ENCODE assay signal across 11 cellular contexts in the genomic region with DNA sequence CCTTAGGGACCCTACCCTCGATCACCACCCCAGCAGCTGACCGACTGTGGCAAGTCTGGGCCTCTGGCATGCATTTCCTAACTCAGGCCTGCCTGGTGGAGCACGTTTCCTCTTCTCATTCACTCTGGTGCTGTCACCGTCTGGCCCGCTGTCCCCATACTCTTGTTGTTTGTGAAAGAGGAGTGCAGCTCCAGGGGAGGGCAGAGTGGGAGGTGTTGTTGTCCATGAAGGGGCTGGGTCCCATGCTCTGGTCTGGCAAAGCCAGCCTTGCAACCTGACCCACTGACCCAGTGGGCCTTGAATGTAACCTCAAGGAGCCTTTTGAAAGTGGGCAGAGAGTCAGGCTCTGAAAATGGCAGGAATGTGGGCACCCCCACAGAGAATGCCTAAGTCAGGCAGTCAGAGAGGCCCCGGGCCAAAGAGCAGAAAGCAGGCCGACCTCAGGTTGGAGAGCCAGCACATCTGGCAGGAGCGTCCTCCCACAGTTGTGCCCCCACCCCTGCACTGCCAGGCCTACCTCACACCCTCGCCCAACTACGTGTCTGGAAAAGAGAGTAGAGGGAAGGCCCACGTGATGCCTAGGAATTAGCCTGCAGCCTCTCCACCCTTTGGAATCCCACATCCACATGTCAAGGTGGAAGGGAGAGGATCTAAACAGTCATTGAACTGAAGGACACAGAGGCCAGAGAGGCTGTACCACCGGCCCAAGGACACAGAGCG. TPM values are rescaled to one million over a fixed set of nuclear protein-coding genes. Genes with fewer than 3 reads are reported as not detected.
DNase-seq lines count a peak whose midpoint lies in the region; ATAC-seq, FAIRE-seq and TF ChIP-seq lines count a peak whose summit lies in the region.
"Had no signal": no experiment of that assay in that cellular context is flagged by ENCODE, and none has a peak within 500 bp of the region (broad histone marks: within the 10 kb centered on the region; RNA-seq: fewer than 3 reads in every experiment).

No MANE protein-coding gene starts in this region.

- H3K9ac ChIP-seq in keratinocyte (ENCODE audit: control insufficient read depth, extremely low read depth, insufficient read depth, low read length) = peak overlapping the region; percentile 63

- CTCF ChIA-PET in A549 (lab: Yijun Ruan, JAX) = interaction anchor here (1.0 to 36.0 kb wide), 4 partner anchors 15 to 63 kb away, joined by 3 to 681 read pairs (median 12); partner anchors contain the start of gene CYP11A1
- CTCF ChIA-PET in activated CD4-positive, alpha-beta memory T cell treated with anti-CD3 and anti-CD28 coated beads for 36 hours (lab: Charles Lee) = interaction anchor here (1.1 kb wide), 1 partner anchor 20 kb away, joined by 4 read pairs; no protein-coding TSS in a partner anchor

- H3K27ac ChIP-seq in A549 (peak overlapping the region; percentile 19 to 71; a peak in 3 of 6 replicates), keratinocyte (ENCODE audit: control insufficient read depth, insufficient read depth, low read length) (peak overlapping the region; percentile 89)

- H3K79me2 ChIP-seq in keratinocyte (ENCODE audit: control insufficient read depth, insufficient read depth, low read length) = peaks cover 99% of the 10 kb centered on the region

- TF ChIP-seq EP300 in A549 (IDR thresholded peaks at IDR 0.05) = no peak

- H3K4me3 ChIP-seq in A549 = no peak overlapping the region
- no peak overlapping the region for H3K4me3 ChIP-seq in keratinocyte (ENCODE audit: control insufficient read depth in 2 of 3, extremely low read depth in 1 of 3, insufficient read depth in 2 of 3, low read depth in 1 of 3, low read length in 3 of 3)

- POLR2A ChIA-PET in A549 (lab: Yijun Ruan, JAX) = no interaction called here
- POLR2A ChIA-PET in activated CD4-positive, alpha-beta memory T cell treated with anti-CD3 and anti-CD28 coated beads for 36 hours (lab: Charles Lee) = no interaction called here

- no peaks in the 10 kb centered on the region for H3K27me3 Mint-ChIP-seq in activated naive CD8-positive, alpha-beta T cell treated with anti-CD3 and anti-CD28 coated beads, Interleukin-2, amount 50 U/mL, for 24 hours
- H3K27me3 Mint-ChIP-seq in activated CD4-positive, alpha-beta memory T cell treated with anti-CD3 and anti-CD28 coated beads for 36 hours = no peaks in the 10 kb centered on the region

- H3K4me1 ChIP-seq in A549 = peaks cover 25% of the 10 kb centered on the region
- H3K4me1 ChIP-seq in keratinocyte (ENCODE audit: control insufficient read depth, extremely low read depth, insufficient read depth, low read length) = peaks cover 63% of the 10 kb centered on the region

- dilution Hi-C loops in keratinocyte (cut with MboI; ENCODE audit: extremely low pct_ligation_motif_present, low sequenced_read_pairs) = no loop called here

- H3K4me2 ChIP-seq in A549 (peak overlapping the region; percentile 9; the same call in 2 of the 3 replicates), keratinocyte (ENCODE audit: control insufficient read depth, extremely low read depth, insufficient read depth, low read depth, low read length) (peak overlapping the region; percentile 68)

- intact Hi-C loops in posterior vena cava (cut with DNase I) = no loop called here
- intact Hi-C loops in activated CD4-positive, alpha-beta memory T cell treated with anti-CD3 and anti-CD28 coated beads for 36 hours (cut with micrococcal nuclease) = no loop called here

- H3K9me3 Mint-ChIP-seq in activated naive CD8-positive, alpha-beta T cell treated with anti-CD3 and anti-CD28 coated beads, Interleukin-2, amount 50 U/mL, for 24 hours = no peaks in the 10 kb centered on the region
- H3K9me3 Mint-ChIP-seq in activated CD4-positive, alpha-beta memory T cell treated with anti-CD3 and anti-CD28 coated beads for 36 hours = no peaks in the 10 kb centered on the region

- H4K20me1 ChIP-seq in keratinocyte (ENCODE audit: control insufficient read depth, extremely low read depth, insufficient read depth, low read length) = peaks cover 7% of the 10 kb centered on the region

- H3K27ac Mint-ChIP-seq in activated naive CD8-positive, alpha-beta T cell treated with anti-CD3 and anti-CD28 coated beads, Interleukin-2, amount 50 U/mL, for 24 hours = peak overlapping the region; percentile 82
- H3K27ac Mint-ChIP-seq in activated CD4-positive, alpha-beta memory T cell treated with anti-CD3 and anti-CD28 coated beads for 36 hours = no peak overlapping the region

- H3K27me3 ChIP-seq in keratinocyte (ENCODE audit: control insufficient read depth, extremely low read depth, insufficient read depth, low read length) = no peaks in the 10 kb centered on the region

- peaks cover 6% of the 10 kb centered on the region for H3K9me1 ChIP-seq in keratinocyte (ENCODE audit: control insufficient read depth, extremely low read depth, insufficient read depth, low read length)

- no peaks in the 10 kb centered on the region for H3K9me3 ChIP-seq in A549
- no peaks in the 10 kb centered on the region for H3K9me3 ChIP-seq in keratinocyte (ENCODE audit: control insufficient read depth, low read depth, low read length)

- no peak for TF ChIP-seq RAD21 in A549 (conservative IDR thresholded peaks at IDR 0.05 in 1 of 2, IDR thresholded peaks at IDR 0.05 in 1 of 2)

- DNase-seq in A549 (ENCODE audit: low read depth in 1 of 2, low spot score in 1 of 2) = peak in 1 of 2 experiments; percentile 27
- peak; percentile 89 for DNase-seq in HCEC 1CT
- DNase-seq in activated naive CD8-positive, alpha-beta T cell treated with anti-CD3 and anti-CD28 coated beads, Interleukin-2, amount 50 U/mL, for 24 hours = no peak
- peak; percentile 88 for DNase-seq in keratinocyte (ENCODE audit: low read depth, low spot score)
- no peak for DNase-seq in inferior parietal cortex (ENCODE audit: extremely low spot score)
- no peak for DNase-seq in posterior vena cava (ENCODE audit: low spot score)
- DNase-seq in activated CD4-positive, alpha-beta memory T cell treated with anti-CD3 and anti-CD28 coated beads for 36 hours = no peak
- no peak for DNase-seq in NCI-H1417 treated with DMSO at 0.1 percent for 48 hours (lab: John Stamatoyannopoulos, UW)
- DNase-seq: NCI-H187 treated with DMSO at 0.1 percent for 48 hours; stimulated activated CD4-positive, alpha-beta T cell treated with anti-CD3 and anti-CD28 coated beads, Interleukin-1b, Interleukin-23, amount 100 ng/mL, for 48 hours had no signal

- FAIRE-seq in A549 (lab: Jason Lieb, UNC) (no peak), keratinocyte (lab: Jason Lieb, UNC) (peak; percentile 34)
- FAIRE-seq: G401.6 had no signal

- H2AFZ ChIP-seq in keratinocyte (ENCODE audit: control insufficient read depth, low read length) = no peak overlapping the region

- 37% methylated on average over 9 of the region's 13 CpGs for WGBS in A549 (ENCODE audit: missing lambda C conversion rate)

- TF ChIP-seq CTCF in A549 (IDR thresholded peaks at IDR 0.05) (no peak), keratinocyte (optimal IDR thresholded peaks at IDR 0.05 in 1 of 3, IDR thresholded peaks at IDR 0.05 in 1 of 3, conservative IDR thresholded peaks at IDR 0.05 in 1 of 3; ENCODE audit: extremely low read depth in 1 of 3, insufficient read depth in 2 of 3, low read length in 3 of 3) (no peak)

- H3K36me3 ChIP-seq in keratinocyte (ENCODE audit: control insufficient read depth in 2 of 2, extremely low read depth in 1 of 2, insufficient read depth in 2 of 2, low read length in 2 of 2) = peaks cover 8 to 30% of the 10 kb centered on the region in 2 experiments

- H3K36me3 Mint-ChIP-seq in activated naive CD8-positive, alpha-beta T cell treated with anti-CD3 and anti-CD28 coated beads, Interleukin-2, amount 50 U/mL, for 24 hours (ENCODE audit: low read depth) = peaks cover 56% of the 10 kb centered on the region
- H3K36me3 Mint-ChIP-seq in activated CD4-positive, alpha-beta memory T cell treated with anti-CD3 and anti-CD28 coated beads for 36 hours = peaks cover 25% of the 10 kb centered on the region

- peaks cover 93% of the 10 kb centered on the region for H3K4me1 Mint-ChIP-seq in activated naive CD8-positive, alpha-beta T cell treated with anti-CD3 and anti-CD28 coated beads, Interleukin-2, amount 50 U/mL, for 24 hours
- peaks cover 49% of the 10 kb centered on the region for H3K4me1 Mint-ChIP-seq in activated CD4-positive, alpha-beta memory T cell treated with anti-CD3 and anti-CD28 coated beads for 36 hours (ENCODE audit: low read depth)

- no peak for TF ChIP-seq POLR2A in A549 (IDR thresholded peaks at IDR 0.05; ENCODE audit: low read length)

- ATAC-seq in A549 = peak in 1 of 2 experiments; percentile 70; a peak in 4 of 6 replicates
- no peak for ATAC-seq in activated naive CD8-positive, alpha-beta T cell treated with anti-CD3 and anti-CD28 coated beads, Interleukin-2, amount 50 U/mL, for 24 hours

- H3K4me3 Mint-ChIP-seq in activated naive CD8-positive, alpha-beta T cell treated with anti-CD3 and anti-CD28 coated beads, Interleukin-2, amount 50 U/mL, for 24 hours = peak overlapping the region; percentile 51
- no peak overlapping the region for H3K4me3 Mint-ChIP-seq in activated CD4-positive, alpha-beta memory T cell treated with anti-CD3 and anti-CD28 coated beads for 36 hours

RNA-seq across cellular contexts. Expression of gene SEMA7A, which starts 10.9 kb away (rescaled TPM):
- polyA plus RNA-seq in A549 (2011; rRNA removed) (0.44 and 0.63 TPM in 2 replicates), A549 (2017; fragmentation: RNase III; extraction: RNeasy Plus Mini Kit Qiagen cat#74134 plus additional on column Dnase treatment) (1.2 to 1.7 TPM (median 1.7 TPM) in 3 replicates), keratinocyte (8.0 to 15.5 TPM (median 8.1 TPM) in 3 replicates)
- 0.48 and 1.1 TPM in 2 replicates for polyA plus RNA-seq in A549 (2012; cell fraction: cytosol; rRNA removed)
- polyA plus RNA-seq in A549 (2012; cell fraction: nucleus; rRNA removed) = 3.1 and 4.8 TPM in 2 replicates
- polyA minus RNA-seq in A549 (2011; rRNA and poly(A)+ RNA removed) = 0.66 and 1.4 TPM in 2 replicates
- polyA plus RNA-seq in keratinocyte (2011; ENCODE audit: low read depth) = 6.4 TPM
- 3.7 and 3.8 TPM in 2 replicates for polyA plus RNA-seq in keratinocyte (2011; cell fraction: cytosol; rRNA removed)
- polyA plus RNA-seq in keratinocyte (2011; cell fraction: nucleus; rRNA removed) = 21.0 and 21.5 TPM in 2 replicates
- polyA plus RNA-seq in keratinocyte (2012; ENCODE audit: low replicate concordance) = 12.2 and 17.7 TPM in 2 replicates
- polyA minus RNA-seq in keratinocyte = 15.0 to 36.5 TPM (median 16.5 TPM) in 3 replicates
- 11.1 TPM for polyA minus RNA-seq in keratinocyte (2011; cell fraction: cytosol; rRNA and poly(A)+ RNA removed)
- polyA minus RNA-seq in keratinocyte (2011; cell fraction: nucleus; rRNA and poly(A)+ RNA removed) = 22.6 and 23.0 TPM in 2 replicates
- 1 to 10 TPM; 1.2 to 2.0 TPM for total RNA-seq in posterior vena cava
- 10 to 100 TPM; 65.9 to 68.4 TPM for total RNA-seq in activated CD4-positive, alpha-beta memory T cell treated with anti-CD3 and anti-CD28 coated beads for 36 hours

RNA-seq across cellular contexts. Expression of gene UBL7, which starts 38.1 kb away (rescaled TPM):
- polyA plus RNA-seq in A549 (2011; rRNA removed) = 48.5 and 62.4 TPM in 2 replicates
- polyA plus RNA-seq in A549 (2012; cell fraction: cytosol; rRNA removed) = 38.9 and 55.9 TPM in 2 replicates
- polyA plus RNA-seq in A549 (2012; cell fraction: nucleus; rRNA removed) = 38.6 and 44.8 TPM in 2 replicates
- 31.0 to 35.3 TPM (median 32.6 TPM) in 3 replicates for polyA plus RNA-seq in A549 (2017; fragmentation: RNase III; extraction: RNeasy Plus Mini Kit Qiagen cat#74134 plus additional on column Dnase treatment)
- polyA minus RNA-seq in A549 (2011; rRNA and poly(A)+ RNA removed) = 41.1 and 56.9 TPM in 2 replicates
- polyA plus RNA-seq in keratinocyte = 43.4 to 48.9 TPM (median 45.8 TPM) in 3 replicates
- polyA plus RNA-seq in keratinocyte (2011; ENCODE audit: low read depth) = 10.6 TPM
- polyA plus RNA-seq in keratinocyte (2011; cell fraction: cytosol; rRNA removed) = 45.8 and 55.5 TPM in 2 replicates
- polyA plus RNA-seq in keratinocyte (2011; cell fraction: nucleus; rRNA removed) = 21.1 and 25.7 TPM in 2 replicates
- polyA plus RNA-seq in keratinocyte (2012; ENCODE audit: low replicate concordance) = 31.4 and 44.2 TPM in 2 replicates
- 58.8 to 84.2 TPM (median 65.8 TPM) in 3 replicates for polyA minus RNA-seq in keratinocyte
- 56.4 TPM for polyA minus RNA-seq in keratinocyte (2011; cell fraction: cytosol; rRNA and poly(A)+ RNA removed)
- 12.6 and 21.0 TPM in 2 replicates for polyA minus RNA-seq in keratinocyte (2011; cell fraction: nucleus; rRNA and poly(A)+ RNA removed)
- total RNA-seq in posterior vena cava = 10 to 100 TPM; 24.8 to 25.9 TPM
- total RNA-seq in activated CD4-positive, alpha-beta memory T cell treated with anti-CD3 and anti-CD28 coated beads for 36 hours = 10 to 100 TPM; 52.3 to 58.2 TPM

RNA-seq across cellular contexts. Expression of gene CYP11A1, which starts 55.4 kb away (rescaled TPM):
- not detected in 2 replicates for polyA plus RNA-seq in A549 (2011; rRNA removed)
- not detected in 2 replicates for polyA plus RNA-seq in A549 (2012; cell fraction: cytosol; rRNA removed)
- not detected in 2 replicates for polyA plus RNA-seq in A549 (2012; cell fraction: nucleus; rRNA removed)
- polyA plus RNA-seq in A549 (2017; fragmentation: RNase III; extraction: RNeasy Plus Mini Kit Qiagen cat#74134 plus additional on column Dnase treatment) = 0.06 TPM in 1 of 3 replicates, not detected in the others
- not detected in 2 replicates for polyA minus RNA-seq in A549 (2011; rRNA and poly(A)+ RNA removed)
- 0.27 TPM in 1 of 3 replicates, not detected in the others for polyA plus RNA-seq in keratinocyte
- polyA plus RNA-seq in keratinocyte (2011; ENCODE audit: low read depth) = not detected
- polyA plus RNA-seq in keratinocyte (2011; cell fraction: cytosol; rRNA removed) = 0.13 and 0.25 TPM in 2 replicates
- polyA plus RNA-seq in keratinocyte (2011; cell fraction: nucleus; rRNA removed) = 0.22 and 0.24 TPM in 2 replicates
- not detected in 2 replicates for polyA plus RNA-seq in keratinocyte (2012; ENCODE audit: low replicate concordance)
- polyA minus RNA-seq in keratinocyte = 0.13 TPM in 1 of 3 replicates, not detected in the others
- polyA minus RNA-seq in keratinocyte (2011; cell fraction: cytosol; rRNA and poly(A)+ RNA removed) = 2.1 TPM
- polyA minus RNA-seq in keratinocyte (2011; cell fraction: nucleus; rRNA and poly(A)+ RNA removed) = 1.2 TPM in 1 of 2 replicates, not detected in the other
- 1 to 10 TPM in 1 of 2 donors, under 1 TPM in 1; 0.71 to 1.2 TPM for total RNA-seq in posterior vena cava
- total RNA-seq in activated CD4-positive, alpha-beta memory T cell treated with anti-CD3 and anti-CD28 coated beads for 36 hours = under 1 TPM in 1 of 2 experiments, not detected in 1; 0.29 TPM

Comparison
In these comparisons a context has a peak if more than half of its experiments do, and no peak if none do; other contexts are left out.
1. DNase-seq: peak in HCEC 1CT (single experiment) and keratinocyte (single experiment); none in activated naive CD8-positive, alpha-beta T cell treated with anti-CD3 and anti-CD28 coated beads, Interleukin-2, amount 50 U/mL, for 24 hours (single experiment), inferior parietal cortex (single experiment), posterior vena cava (single experiment), activated CD4-positive, alpha-beta memory T cell treated with anti-CD3 and anti-CD28 coated beads for 36 hours (single experiment) and NCI-H1417 treated with DMSO at 0.1 percent for 48 hours (single experiment).
2. RNA of gene SEMA7A, which starts 10.9 kb away (total RNA-seq): 65.9 to 68.4 TPM in activated CD4-positive, alpha-beta memory T cell treated with anti-CD3 and anti-CD28 coated beads for 36 hours; 1.2 to 2.0 TPM in posterior vena cava; every median in the first group is over 10 times any median in the second.